8 cellular contexts compared by ENCODE assay signal in genomic region chr5:116947691-116948528, GRCh38.
DNase-seq lines count a peak whose midpoint lies in the region; ATAC-seq and TF ChIP-seq lines count a peak whose summit lies in the region.

No MANE protein-coding gene starts in this region.

- no peak overlapping the region for H2AFZ ChIP-seq in smooth muscle cell (ENCODE audit: low read depth)

- peak; percentile 100 for ATAC-seq in GM21723 (IDR thresholded peaks at IDR 0.05; ENCODE audit: unreplicated experiment)
- ATAC-seq in heart right ventricle: peak; percentile 76 to 91 (median 86)

- H3K27ac ChIP-seq in HUES6 (ENCODE audit: low read depth, low read length): peak overlapping the region; percentile 35; the same call in 1 of the 2 replicates
- H3K27ac ChIP-seq in heart right ventricle: no peak overlapping the region
- H3K27ac ChIP-seq in smooth muscle cell (ENCODE audit: low read depth): no peak overlapping the region

- WGBS in heart right ventricle, 2 donors: 73 to 75% methylated on average over 15 of the region's 15 CpGs
- 79% methylated on average over 15 of the region's 15 CpGs for WGBS in smooth muscle cell (ENCODE audit: low lambda C conversion rate)

- H3K4me3 ChIP-seq in HUES6 (ENCODE audit: low read depth, low read length) (peak overlapping the region; percentile 11; the same call in 1 of the 2 replicates), heart right ventricle (no peak overlapping the region), smooth muscle cell (no peak overlapping the region)

- H3F3A ChIP-seq in smooth muscle cell (ENCODE audit: low read depth): no peaks in the 10 kb centered on the region

- H3K27me3 ChIP-seq in HUES6 (ENCODE audit: control insufficient read depth, insufficient read depth, low read length) (no peaks in the 10 kb centered on the region), heart right ventricle (no peaks in the 10 kb centered on the region), smooth muscle cell (ENCODE audit: low read depth) (no peaks in the 10 kb centered on the region)

- DNase-seq in GM03348 (ENCODE audit: low spot score) (peak; percentile 4), RPMI8226 (peak; percentile 73), heart right ventricle (peak; percentile 51 to 59), smooth muscle cell (lab: John Stamatoyannopoulos, UW; ENCODE audit: unreplicated experiment) (no peak), GOT3 (lab: John Stamatoyannopoulos, UW) (no peak)
- DNase-seq in activated effector memory CD4-positive, alpha-beta T cell treated with Interleukin-2 at 50 U/mL for 16 hours: peak; percentile 21

- peak; percentile 32 to 81 (median 77) for TF ChIP-seq CTCF in heart right ventricle (IDR thresholded peaks at IDR 0.05)
- TF ChIP-seq CTCF in smooth muscle cell (IDR thresholded peaks at IDR 0.05; ENCODE audit: borderline replicate concordance, insufficient read depth, poor library complexity, severe bottlenecking): peak; percentile 47

- intact Hi-C loops in heart right ventricle (cut with DNase I): loop anchor here (1.0 to 10.0 kb wide), 8 partner anchors 143 to 813 kb away; partner anchors contain the start of gene SEMA6A (in 1 of the 10)

- H3K9ac ChIP-seq in HUES6 (ENCODE audit: low read length) (peak overlapping the region; percentile 9), smooth muscle cell (ENCODE audit: low read depth) (no peak overlapping the region)

- H3K9me3 ChIP-seq in HUES6 (ENCODE audit: control insufficient read depth, insufficient read depth, low read depth, low read length): peaks cover 5% of the 10 kb centered on the region
- peaks cover 0 to 4% (median 0%) of the 10 kb centered on the region in 11 donors for H3K9me3 ChIP-seq in heart right ventricle
- H3K9me3 ChIP-seq in smooth muscle cell (replicated peaks; ENCODE audit: low read depth): no peaks in the 10 kb centered on the region

- H4K20me1 ChIP-seq in smooth muscle cell (ENCODE audit: low read depth): no peaks in the 10 kb centered on the region

- H3K4me1 ChIP-seq in HUES6 (ENCODE audit: control insufficient read depth, insufficient read depth, low read length): peaks cover 36% of the 10 kb centered on the region
- H3K4me1 ChIP-seq in heart right ventricle: peaks cover 0 to 8% (median 0%) of the 10 kb centered on the region in 9 donors
- peaks cover 3% of the 10 kb centered on the region for H3K4me1 ChIP-seq in smooth muscle cell (ENCODE audit: low read depth)

- H3K36me3 ChIP-seq in HUES6 (ENCODE audit: control insufficient read depth, insufficient read depth, low read length): no peaks in the 10 kb centered on the region; the same call in 1 of the 2 replicates
- no peaks in the 10 kb centered on the region for H3K36me3 ChIP-seq in heart right ventricle
- H3K36me3 ChIP-seq in smooth muscle cell (ENCODE audit: low read depth): no peaks in the 10 kb centered on the region

- no peak overlapping the region for H3K4me2 ChIP-seq in smooth muscle cell

- H3K79me2 ChIP-seq in smooth muscle cell (ENCODE audit: low read depth): no peaks in the 10 kb centered on the region

Comparison
In these comparisons a context has a peak if more than half of its experiments do, and no peak if none do; other contexts are left out.
1. DNase-seq: peak in GM03348 (single experiment), RPMI8226 (single experiment), activated effector memory CD4-positive, alpha-beta T cell treated with Interleukin-2 at 50 U/mL for 16 hours (single experiment) and heart right ventricle (2 of 2); none in smooth muscle cell (single experiment) and GOT3 (single experiment).